13 cellular contexts compared by ENCODE assay signal in genomic region chr16:8861563-8862308, GRCh38. TPM values are rescaled to one million over a fixed set of nuclear protein-coding genes. Genes with fewer than 3 reads are reported as not detected.
DNase-seq lines count a peak whose midpoint lies in the region; ATAC-seq lines count a peak whose summit lies in the region.
"Had no signal": no experiment of that assay in that cellular context is flagged by ENCODE, and none has a peak within 500 bp of the region (broad histone marks: within the 10 kb centered on the region; RNA-seq: fewer than 3 reads in every experiment).

No MANE protein-coding gene starts in this region.

- intact Hi-C loops in right cardiac atrium (cut with DNase I): loop anchor here in 1 of 4 donors (10.0 kb wide), 1 partner anchor 67 kb away; the partner anchor contains the start of genes PMM2 and TMEM186

- H3K36me3 ChIP-seq in H7 (replicated peaks; ENCODE audit: control insufficient read depth, insufficient read depth, low read length): peaks cover 7% of the 10 kb centered on the region

- in situ Hi-C loops in KBM-7 (cut with MboI; ENCODE audit: low pct_unique_long_range_greater_than_20kb, low sequenced_read_pairs): no loop called here

- peak; percentile 63 for DNase-seq in H7
- DNase-seq in activated naive CD8-positive, alpha-beta T cell treated with anti-CD3 and anti-CD28 coated beads for 36 hours: no peak
- peak; percentile 72 to 85 (median 79) for DNase-seq in right cardiac atrium
- no peak for DNase-seq in stimulated activated naive B cell treated with anti-CD40 and anti-IgM and Interleukin-4, amounts not matched to agents 10 μg/mL and 1 μg/mL and 100 μg/mL, for 72 hours
- no peak for DNase-seq in T-helper 1 cell
- no peak for DNase-seq in NCI-H2107 treated with DMSO at 0.1 percent for 48 hours (lab: John Stamatoyannopoulos, UW; ENCODE audit: unreplicated experiment)
- no peak for DNase-seq in stimulated activated CD8-positive, alpha-beta memory T cell treated with anti-CD3 and anti-CD28 coated beads, Interleukin-4, amount 100 ng/mL, for 48 hours
- DNase-seq in KBM-7: no peak
- DNase-seq: activated CD4-positive, alpha-beta T cell treated with anti-CD3 and anti-CD28 coated beads for 1 hour; DMS79; left colon; NCI-H1417 treated with DMSO at 0.1 percent for 48 hours had no signal

- no peaks in the 10 kb centered on the region for H3K9me3 ChIP-seq in right cardiac atrium (ENCODE audit: control insufficient read depth, low read length)

- no peak overlapping the region for H3K4me3 ChIP-seq in H7 (ENCODE audit: insufficient read depth, low read depth, low read length)
- H3K4me3 ChIP-seq in right cardiac atrium (ENCODE audit: low read length): no peak overlapping the region

- peak overlapping the region; percentile 31 for H3K27ac Mint-ChIP-seq in activated naive CD8-positive, alpha-beta T cell treated with anti-CD3 and anti-CD28 coated beads for 36 hours
- H3K27ac Mint-ChIP-seq in stimulated activated naive B cell treated with anti-CD40 and anti-IgM and Interleukin-4, amounts not matched to agents 10 μg/mL and 1 μg/mL and 100 μg/mL, for 72 hours: peak overlapping the region; percentile 69

- whole genome bisulfite sequencing in right cardiac atrium: 67% methylated on average over 14 of the region's 14 CpGs

- H3K36me3 Mint-ChIP-seq in activated naive CD8-positive, alpha-beta T cell treated with anti-CD3 and anti-CD28 coated beads for 36 hours: peaks cover 19% of the 10 kb centered on the region
- peaks cover 29 to 47% of the 10 kb centered on the region in 2 donors for H3K36me3 Mint-ChIP-seq in stimulated activated naive B cell treated with anti-CD40 and anti-IgM and Interleukin-4, amounts not matched to agents 10 μg/mL and 1 μg/mL and 100 μg/mL, for 72 hours

- ATAC-seq in right cardiac atrium: peak; percentile 56 to 63
- ATAC-seq in stimulated activated naive B cell treated with anti-CD40 and anti-IgM and Interleukin-4, amounts not matched to agents 10 μg/mL and 1 μg/mL and 100 μg/mL, for 72 hours (replicated peaks): no peak
- ATAC-seq: left colon had no signal

- no peaks in the 10 kb centered on the region for H3K27me3 Mint-ChIP-seq in activated naive CD8-positive, alpha-beta T cell treated with anti-CD3 and anti-CD28 coated beads for 36 hours
- no peaks in the 10 kb centered on the region for H3K27me3 Mint-ChIP-seq in stimulated activated naive B cell treated with anti-CD40 and anti-IgM and Interleukin-4, amounts not matched to agents 10 μg/mL and 1 μg/mL and 100 μg/mL, for 72 hours

- H3K27me3 ChIP-seq in H7 (ENCODE audit: control insufficient read depth, insufficient read depth, low read length) (no peaks in the 10 kb centered on the region), right cardiac atrium (ENCODE audit: control insufficient read depth, insufficient read depth) (no peaks in the 10 kb centered on the region)

- no peak overlapping the region for H3K4me3 Mint-ChIP-seq in activated naive CD8-positive, alpha-beta T cell treated with anti-CD3 and anti-CD28 coated beads for 36 hours
- no peak overlapping the region for H3K4me3 Mint-ChIP-seq in stimulated activated naive B cell treated with anti-CD40 and anti-IgM and Interleukin-4, amounts not matched to agents 10 μg/mL and 1 μg/mL and 100 μg/mL, for 72 hours

- H3K4me1 ChIP-seq in right cardiac atrium (ENCODE audit: control insufficient read depth, insufficient read depth, low read length): peaks cover 29% of the 10 kb centered on the region

- H3K4me1 Mint-ChIP-seq in activated naive CD8-positive, alpha-beta T cell treated with anti-CD3 and anti-CD28 coated beads for 36 hours: peaks cover 38% of the 10 kb centered on the region
- peaks cover 44 to 71% of the 10 kb centered on the region in 2 donors for H3K4me1 Mint-ChIP-seq in stimulated activated naive B cell treated with anti-CD40 and anti-IgM and Interleukin-4, amounts not matched to agents 10 μg/mL and 1 μg/mL and 100 μg/mL, for 72 hours

- no peaks in the 10 kb centered on the region for H3K9me3 Mint-ChIP-seq in activated naive CD8-positive, alpha-beta T cell treated with anti-CD3 and anti-CD28 coated beads for 36 hours
- no peaks in the 10 kb centered on the region for H3K9me3 Mint-ChIP-seq in stimulated activated naive B cell treated with anti-CD40 and anti-IgM and Interleukin-4, amounts not matched to agents 10 μg/mL and 1 μg/mL and 100 μg/mL, for 72 hours

- peak overlapping the region; percentile 75 for H3K27ac ChIP-seq in right cardiac atrium (ENCODE audit: low read length)

RNA-seq across cellular contexts. Expression of gene CARHSP1, which starts 7.1 kb away (rescaled TPM):
- total RNA-seq in H7 (2014; rRNA removed; shearing (Covaris generic)): 324 and 345 TPM in 2 replicates
- total RNA-seq in activated naive CD8-positive, alpha-beta T cell treated with anti-CD3 and anti-CD28 coated beads for 36 hours: 10 to 100 TPM; 65.2 to 66.4 TPM
- 10 to 100 TPM; 28.6 to 37.2 (median 35.0) TPM for total RNA-seq in right cardiac atrium
- 75.0 TPM for polyA plus RNA-seq in right cardiac atrium

RNA-seq across cellular contexts. Expression of gene LITAFD, which starts 20.4 kb away (rescaled TPM):
- total RNA-seq in H7 (2014; rRNA removed; shearing (Covaris generic)): not detected in 2 replicates
- total RNA-seq in activated naive CD8-positive, alpha-beta T cell treated with anti-CD3 and anti-CD28 coated beads for 36 hours: not detected
- total RNA-seq in right cardiac atrium: not detected
- polyA plus RNA-seq in right cardiac atrium: not detected
- total RNA-seq: left colon, RPMI7951 had no signal

Comparison
In these comparisons a context has a peak if more than half of its experiments do, and no peak if none do; other contexts are left out.
1. DNase-seq: peak in H7 (single experiment) and right cardiac atrium (3 of 3); none in activated naive CD8-positive, alpha-beta T cell treated with anti-CD3 and anti-CD28 coated beads for 36 hours (single experiment), stimulated activated naive B cell treated with anti-CD40 and anti-IgM and Interleukin-4, amounts not matched to agents 10 μg/mL and 1 μg/mL and 100 μg/mL, for 72 hours (single experiment), T-helper 1 cell (0 of 5), NCI-H2107 treated with DMSO at 0.1 percent for 48 hours (single experiment), stimulated activated CD8-positive, alpha-beta memory T cell treated with anti-CD3 and anti-CD28 coated beads, Interleukin-4, amount 100 ng/mL, for 48 hours (single experiment) and KBM-7 (single experiment).
2. ATAC-seq: peak in right cardiac atrium (2 of 2); none in stimulated activated naive B cell treated with anti-CD40 and anti-IgM and Interleukin-4, amounts not matched to agents 10 μg/mL and 1 μg/mL and 100 μg/mL, for 72 hours (0 of 2).